In the genomic region with DNA sequence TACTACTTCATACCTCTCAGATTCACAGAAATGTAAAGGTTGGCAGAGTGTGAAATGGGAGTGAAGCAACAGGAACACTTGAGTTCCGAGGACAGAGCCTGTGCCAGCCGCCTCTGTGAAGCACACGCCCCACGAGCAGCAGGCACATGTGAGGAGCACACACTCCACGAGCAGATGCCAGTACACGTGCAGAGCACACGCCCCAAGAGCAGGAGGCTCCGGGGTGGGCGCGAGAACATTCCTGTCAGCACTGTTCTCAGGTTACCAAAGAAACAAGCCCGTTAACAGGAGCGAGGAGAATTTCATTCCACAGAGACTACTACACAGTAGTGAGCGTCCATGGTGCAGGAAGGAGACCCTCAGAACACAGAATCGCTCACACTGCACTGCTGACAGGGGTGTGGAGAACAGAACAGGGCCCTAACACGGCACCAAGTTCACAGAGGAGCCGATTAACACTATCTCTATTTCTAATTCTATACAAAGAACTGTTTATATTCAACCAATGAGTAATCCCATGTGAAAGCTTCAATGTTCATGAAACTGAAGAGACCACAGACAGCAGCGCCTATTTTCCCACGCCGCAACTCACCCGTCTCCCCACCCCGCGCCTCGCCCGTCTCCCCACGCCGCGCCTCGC, we compare ENCODE assay signal across 1 cellular context.
TF ChIP-seq lines count a peak whose summit lies in the region.

No MANE protein-coding gene starts in this region.

TF ChIP-seq in GM23338, 12 proteins besides CTCF, POLR2A, EP300 and RAD21 (continued from another document):
- TF ChIP-seq, protein P1, sequence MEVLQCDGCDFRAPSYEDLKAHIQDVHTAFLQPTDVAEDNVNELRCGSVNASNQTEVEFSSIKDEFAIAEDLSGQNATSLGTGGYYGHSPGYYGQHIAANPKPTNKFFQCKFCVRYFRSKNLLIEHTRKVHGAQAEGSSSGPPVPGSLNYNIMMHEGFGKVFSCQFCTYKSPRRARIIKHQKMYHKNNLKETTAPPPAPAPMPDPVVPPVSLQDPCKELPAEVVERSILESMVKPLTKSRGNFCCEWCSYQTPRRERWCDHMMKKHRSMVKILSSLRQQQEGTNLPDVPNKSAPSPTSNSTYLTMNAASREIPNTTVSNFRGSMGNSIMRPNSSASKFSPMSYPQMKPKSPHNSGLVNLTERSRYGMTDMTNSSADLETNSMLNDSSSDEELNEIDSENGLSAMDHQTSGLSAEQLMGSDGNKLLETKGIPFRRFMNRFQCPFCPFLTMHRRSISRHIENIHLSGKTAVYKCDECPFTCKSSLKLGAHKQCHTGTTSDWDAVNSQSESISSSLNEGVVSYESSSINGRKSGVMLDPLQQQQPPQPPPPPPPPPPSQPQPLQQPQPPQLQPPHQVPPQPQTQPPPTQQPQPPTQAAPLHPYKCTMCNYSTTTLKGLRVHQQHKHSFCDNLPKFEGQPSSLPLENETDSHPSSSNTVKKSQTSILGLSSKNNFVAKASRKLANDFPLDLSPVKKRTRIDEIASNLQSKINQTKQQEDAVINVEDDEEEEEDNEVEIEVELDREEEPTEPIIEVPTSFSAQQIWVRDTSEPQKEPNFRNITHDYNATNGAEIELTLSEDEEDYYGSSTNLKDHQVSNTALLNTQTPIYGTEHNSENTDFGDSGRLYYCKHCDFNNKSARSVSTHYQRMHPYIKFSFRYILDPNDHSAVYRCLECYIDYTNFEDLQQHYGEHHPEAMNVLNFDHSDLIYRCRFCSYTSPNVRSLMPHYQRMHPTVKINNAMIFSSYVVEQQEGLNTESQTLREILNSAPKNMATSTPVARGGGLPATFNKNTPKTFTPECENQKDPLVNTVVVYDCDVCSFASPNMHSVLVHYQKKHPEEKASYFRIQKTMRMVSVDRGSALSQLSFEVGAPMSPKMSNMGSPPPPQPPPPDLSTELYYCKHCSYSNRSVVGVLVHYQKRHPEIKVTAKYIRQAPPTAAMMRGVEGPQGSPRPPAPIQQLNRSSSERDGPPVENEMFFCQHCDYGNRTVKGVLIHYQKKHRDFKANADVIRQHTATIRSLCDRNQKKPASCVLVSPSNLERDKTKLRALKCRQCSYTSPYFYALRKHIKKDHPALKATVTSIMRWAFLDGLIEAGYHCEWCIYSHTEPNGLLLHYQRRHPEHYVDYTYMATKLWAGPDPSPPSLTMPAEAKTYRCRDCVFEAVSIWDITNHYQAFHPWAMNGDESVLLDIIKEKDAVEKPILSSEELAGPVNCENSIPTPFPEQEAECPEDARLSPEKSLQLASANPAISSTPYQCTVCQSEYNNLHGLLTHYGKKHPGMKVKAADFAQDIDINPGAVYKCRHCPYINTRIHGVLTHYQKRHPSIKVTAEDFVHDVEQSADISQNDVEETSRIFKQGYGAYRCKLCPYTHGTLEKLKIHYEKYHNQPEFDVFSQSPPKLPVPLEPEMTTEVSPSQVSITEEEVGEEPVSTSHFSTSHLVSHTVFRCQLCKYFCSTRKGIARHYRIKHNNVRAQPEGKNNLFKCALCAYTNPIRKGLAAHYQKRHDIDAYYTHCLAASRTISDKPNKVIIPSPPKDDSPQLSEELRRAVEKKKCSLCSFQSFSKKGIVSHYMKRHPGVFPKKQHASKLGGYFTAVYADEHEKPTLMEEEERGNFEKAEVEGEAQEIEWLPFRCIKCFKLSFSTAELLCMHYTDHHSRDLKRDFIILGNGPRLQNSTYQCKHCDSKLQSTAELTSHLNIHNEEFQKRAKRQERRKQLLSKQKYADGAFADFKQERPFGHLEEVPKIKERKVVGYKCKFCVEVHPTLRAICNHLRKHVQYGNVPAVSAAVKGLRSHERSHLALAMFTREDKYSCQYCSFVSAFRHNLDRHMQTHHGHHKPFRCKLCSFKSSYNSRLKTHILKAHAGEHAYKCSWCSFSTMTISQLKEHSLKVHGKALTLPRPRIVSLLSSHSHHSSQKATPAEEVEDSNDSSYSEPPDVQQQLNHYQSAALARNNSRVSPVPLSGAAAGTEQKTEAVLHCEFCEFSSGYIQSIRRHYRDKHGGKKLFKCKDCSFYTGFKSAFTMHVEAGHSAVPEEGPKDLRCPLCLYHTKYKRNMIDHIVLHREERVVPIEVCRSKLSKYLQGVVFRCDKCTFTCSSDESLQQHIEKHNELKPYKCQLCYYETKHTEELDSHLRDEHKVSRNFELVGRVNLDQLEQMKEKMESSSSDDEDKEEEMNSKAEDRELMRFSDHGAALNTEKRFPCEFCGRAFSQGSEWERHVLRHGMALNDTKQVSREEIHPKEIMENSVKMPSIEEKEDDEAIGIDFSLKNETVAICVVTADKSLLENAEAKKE (CRISPR knock-in tag; IDR thresholded peaks at IDR 0.05), result no peak
- no peak for TF ChIP-seq CREB1 (CRISPR knock-in tag; IDR thresholded peaks at IDR 0.05; ENCODE audit: low read depth)
- TF ChIP-seq JUNB (IDR thresholded peaks at IDR 0.05; ENCODE audit: unreplicated experiment), result no peak
TF ChIP-seq in GM23338: peak in this region for 0.
